ENCODE assay signal across 2 cellular contexts in the genomic region with DNA sequence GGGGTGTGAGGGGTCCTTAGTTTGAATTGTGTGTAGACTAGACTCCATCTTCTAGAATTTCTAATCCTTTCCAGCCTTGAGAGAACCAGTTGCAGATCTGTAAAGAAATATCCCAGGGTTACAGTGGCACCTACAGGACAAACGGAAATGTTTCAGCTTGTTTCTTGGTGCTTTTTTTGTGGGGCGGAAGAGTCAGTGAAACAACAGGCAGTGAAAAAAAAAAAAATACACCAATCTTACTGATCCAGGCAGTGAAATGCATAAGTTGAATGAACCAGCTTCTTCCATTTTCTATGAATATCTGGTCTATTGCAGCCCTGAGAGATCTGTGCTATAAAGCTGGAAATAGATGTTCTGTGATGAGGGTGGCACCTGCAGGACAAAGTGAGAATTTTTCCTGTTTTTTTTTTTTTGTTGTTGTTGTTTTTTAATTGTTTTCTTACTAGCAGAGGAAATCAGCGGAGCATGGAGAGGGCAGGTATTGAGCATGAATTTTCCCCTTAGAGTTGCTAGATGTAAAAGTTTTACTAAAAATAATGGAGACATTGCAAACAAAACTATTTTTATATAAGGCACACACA.
TF ChIP-seq lines count a peak whose summit lies in the region.

No MANE protein-coding gene starts in this region.

TF ChIP-seq in HEK293, 187 proteins besides CTCF, POLR2A, EP300 and RAD21 (continued from another document and continues in another):
- TF ChIP-seq ZNF16 (tag by site-specific recombination; IDR thresholded peaks at IDR 0.05; ENCODE audit: low read depth) = no peak
- no peak for TF ChIP-seq ZNF416 (tag by site-specific recombination; IDR thresholded peaks at IDR 0.05)
- TF ChIP-seq, protein P1, sequence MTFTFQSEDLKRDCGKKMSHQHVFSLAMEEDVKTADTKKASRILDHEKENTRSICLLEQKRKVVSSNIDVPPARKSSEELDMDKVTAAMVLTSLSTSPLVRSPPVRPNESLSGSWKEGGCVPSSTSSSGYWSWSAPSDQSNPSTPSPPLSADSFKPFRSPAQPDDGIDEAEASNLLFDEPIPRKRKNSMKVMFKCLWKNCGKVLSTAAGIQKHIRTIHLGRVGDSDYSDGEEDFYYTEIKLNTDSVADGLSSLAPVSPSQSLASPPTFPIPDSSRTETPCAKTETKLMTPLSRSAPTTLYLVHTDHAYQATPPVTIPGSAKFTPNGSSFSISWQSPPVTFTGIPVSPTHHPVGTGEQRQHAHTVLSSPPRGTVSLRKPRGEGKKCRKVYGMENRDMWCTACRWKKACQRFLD (tag by site-specific recombination; IDR thresholded peaks at IDR 0.05) = no peak
- no peak for TF ChIP-seq ZFP37 (tag by site-specific recombination; IDR thresholded peaks at IDR 0.05)
- TF ChIP-seq KLF7 (tag by site-specific recombination; IDR thresholded peaks at IDR 0.05; ENCODE audit: borderline replicate concordance) = no peak
- TF ChIP-seq ZNF2 (tag by site-specific recombination; IDR thresholded peaks at IDR 0.05) = peak; percentile 26; the same call in 1 of the 2 replicates
- TF ChIP-seq ZBTB7A (tag by site-specific recombination; IDR thresholded peaks at IDR 0.05; ENCODE audit: low read depth) = no peak
- TF ChIP-seq ZNF221 (tag by site-specific recombination; IDR thresholded peaks at IDR 0.05; ENCODE audit: borderline replicate concordance) = no peak
- no peak for TF ChIP-seq ZNF843 (tag by site-specific recombination; IDR thresholded peaks at IDR 0.05)
- TF ChIP-seq, protein P2, sequence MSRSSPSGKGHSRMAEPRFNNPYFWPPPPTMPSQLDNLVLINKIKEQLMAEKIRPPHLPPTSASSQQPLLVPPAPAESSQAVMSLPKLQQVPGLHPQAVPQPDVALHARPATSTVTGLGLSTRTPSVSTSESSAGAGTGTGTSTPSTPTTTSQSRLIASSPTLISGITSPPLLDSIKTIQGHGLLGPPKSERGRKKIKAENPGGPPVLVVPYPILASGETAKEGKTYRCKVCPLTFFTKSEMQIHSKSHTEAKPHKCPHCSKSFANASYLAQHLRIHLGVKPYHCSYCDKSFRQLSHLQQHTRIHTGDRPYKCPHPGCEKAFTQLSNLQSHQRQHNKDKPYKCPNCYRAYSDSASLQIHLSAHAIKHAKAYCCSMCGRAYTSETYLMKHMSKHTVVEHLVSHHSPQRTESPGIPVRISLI (tag by site-specific recombination; IDR thresholded peaks at IDR 0.05) = peak; percentile 93
- 0 out of 2 replicates have a peak, but pooled peaks have one; percentile 46 for TF ChIP-seq ZBTB17 (tag by site-specific recombination; IDR thresholded peaks at IDR 0.05)
- TF ChIP-seq, protein P3, sequence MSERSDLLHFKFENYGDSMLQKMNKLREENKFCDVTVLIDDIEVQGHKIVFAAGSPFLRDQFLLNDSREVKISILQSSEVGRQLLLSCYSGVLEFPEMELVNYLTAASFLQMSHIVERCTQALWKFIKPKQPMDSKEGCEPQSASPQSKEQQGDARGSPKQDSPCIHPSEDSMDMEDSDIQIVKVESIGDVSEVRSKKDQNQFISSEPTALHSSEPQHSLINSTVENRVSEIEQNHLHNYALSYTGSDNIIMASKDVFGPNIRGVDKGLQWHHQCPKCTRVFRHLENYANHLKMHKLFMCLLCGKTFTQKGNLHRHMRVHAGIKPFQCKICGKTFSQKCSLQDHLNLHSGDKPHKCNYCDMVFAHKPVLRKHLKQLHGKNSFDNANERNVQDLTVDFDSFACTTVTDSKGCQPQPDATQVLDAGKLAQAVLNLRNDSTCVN (tag by site-specific recombination; optimal IDR thresholded peaks at IDR 0.05) = no peak
- TF ChIP-seq ZNF549 (tag by site-specific recombination; IDR thresholded peaks at IDR 0.05) = no peak
- TF ChIP-seq ZNF112 (tag by site-specific recombination; IDR thresholded peaks at IDR 0.05) = no peak
- no peak; the same call in 1 of the 2 replicates for TF ChIP-seq ZNF629 (tag by site-specific recombination; IDR thresholded peaks at IDR 0.05)
- no peak for TF ChIP-seq ZNF138 (tag by site-specific recombination; IDR thresholded peaks at IDR 0.05; ENCODE audit: borderline replicate concordance)
- 0 out of 2 replicates have a peak, but pooled peaks have one; percentile 44 for TF ChIP-seq PRDM1 (tag by site-specific recombination; IDR thresholded peaks at IDR 0.05)
- no peak for TF ChIP-seq KLF16 (tag by site-specific recombination; IDR thresholded peaks at IDR 0.05)
- TF ChIP-seq, protein P4, sequence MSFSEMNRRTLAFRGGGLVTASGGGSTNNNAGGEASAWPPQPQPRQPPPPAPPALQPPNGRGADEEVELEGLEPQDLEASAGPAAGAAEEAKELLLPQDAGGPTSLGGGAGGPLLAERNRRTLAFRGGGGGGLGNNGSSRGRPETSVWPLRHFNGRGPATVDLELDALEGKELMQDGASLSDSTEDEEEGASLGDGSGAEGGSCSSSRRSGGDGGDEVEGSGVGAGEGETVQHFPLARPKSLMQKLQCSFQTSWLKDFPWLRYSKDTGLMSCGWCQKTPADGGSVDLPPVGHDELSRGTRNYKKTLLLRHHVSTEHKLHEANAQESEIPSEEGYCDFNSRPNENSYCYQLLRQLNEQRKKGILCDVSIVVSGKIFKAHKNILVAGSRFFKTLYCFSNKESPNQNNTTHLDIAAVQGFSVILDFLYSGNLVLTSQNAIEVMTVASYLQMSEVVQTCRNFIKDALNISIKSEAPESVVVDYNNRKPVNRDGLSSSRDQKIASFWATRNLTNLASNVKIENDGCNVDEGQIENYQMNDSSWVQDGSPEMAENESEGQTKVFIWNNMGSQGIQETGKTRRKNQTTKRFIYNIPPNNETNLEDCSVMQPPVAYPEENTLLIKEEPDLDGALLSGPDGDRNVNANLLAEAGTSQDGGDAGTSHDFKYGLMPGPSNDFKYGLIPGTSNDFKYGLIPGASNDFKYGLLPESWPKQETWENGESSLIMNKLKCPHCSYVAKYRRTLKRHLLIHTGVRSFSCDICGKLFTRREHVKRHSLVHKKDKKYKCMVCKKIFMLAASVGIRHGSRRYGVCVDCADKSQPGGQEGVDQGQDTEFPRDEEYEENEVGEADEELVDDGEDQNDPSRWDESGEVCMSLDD (tag by site-specific recombination; IDR thresholded peaks at IDR 0.05) = no peak
- peak; percentile 86 for TF ChIP-seq SCRT2 (tag by site-specific recombination; IDR thresholded peaks at IDR 0.05)
- no peak for TF ChIP-seq GLIS1 (tag by site-specific recombination; IDR thresholded peaks at IDR 0.05)
- no peak for TF ChIP-seq ZNF623 (tag by site-specific recombination; IDR thresholded peaks at IDR 0.05)
- no peak for TF ChIP-seq ZNF202 (tag by site-specific recombination; IDR thresholded peaks at IDR 0.05; ENCODE audit: borderline replicate concordance)
- TF ChIP-seq, protein P5, sequence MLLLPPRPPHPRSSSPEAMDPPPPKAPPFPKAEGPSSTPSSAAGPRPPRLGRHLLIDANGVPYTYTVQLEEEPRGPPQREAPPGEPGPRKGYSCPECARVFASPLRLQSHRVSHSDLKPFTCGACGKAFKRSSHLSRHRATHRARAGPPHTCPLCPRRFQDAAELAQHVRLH (tag by site-specific recombination; IDR thresholded peaks at IDR 0.05) = no peak
- no peak for TF ChIP-seq ZNF10 (tag by site-specific recombination; IDR thresholded peaks at IDR 0.05)

TF ChIP-seq in neural cell, 6 proteins besides CTCF, POLR2A, EP300 and RAD21 (continued from another document):
- TF ChIP-seq, protein P6, sequence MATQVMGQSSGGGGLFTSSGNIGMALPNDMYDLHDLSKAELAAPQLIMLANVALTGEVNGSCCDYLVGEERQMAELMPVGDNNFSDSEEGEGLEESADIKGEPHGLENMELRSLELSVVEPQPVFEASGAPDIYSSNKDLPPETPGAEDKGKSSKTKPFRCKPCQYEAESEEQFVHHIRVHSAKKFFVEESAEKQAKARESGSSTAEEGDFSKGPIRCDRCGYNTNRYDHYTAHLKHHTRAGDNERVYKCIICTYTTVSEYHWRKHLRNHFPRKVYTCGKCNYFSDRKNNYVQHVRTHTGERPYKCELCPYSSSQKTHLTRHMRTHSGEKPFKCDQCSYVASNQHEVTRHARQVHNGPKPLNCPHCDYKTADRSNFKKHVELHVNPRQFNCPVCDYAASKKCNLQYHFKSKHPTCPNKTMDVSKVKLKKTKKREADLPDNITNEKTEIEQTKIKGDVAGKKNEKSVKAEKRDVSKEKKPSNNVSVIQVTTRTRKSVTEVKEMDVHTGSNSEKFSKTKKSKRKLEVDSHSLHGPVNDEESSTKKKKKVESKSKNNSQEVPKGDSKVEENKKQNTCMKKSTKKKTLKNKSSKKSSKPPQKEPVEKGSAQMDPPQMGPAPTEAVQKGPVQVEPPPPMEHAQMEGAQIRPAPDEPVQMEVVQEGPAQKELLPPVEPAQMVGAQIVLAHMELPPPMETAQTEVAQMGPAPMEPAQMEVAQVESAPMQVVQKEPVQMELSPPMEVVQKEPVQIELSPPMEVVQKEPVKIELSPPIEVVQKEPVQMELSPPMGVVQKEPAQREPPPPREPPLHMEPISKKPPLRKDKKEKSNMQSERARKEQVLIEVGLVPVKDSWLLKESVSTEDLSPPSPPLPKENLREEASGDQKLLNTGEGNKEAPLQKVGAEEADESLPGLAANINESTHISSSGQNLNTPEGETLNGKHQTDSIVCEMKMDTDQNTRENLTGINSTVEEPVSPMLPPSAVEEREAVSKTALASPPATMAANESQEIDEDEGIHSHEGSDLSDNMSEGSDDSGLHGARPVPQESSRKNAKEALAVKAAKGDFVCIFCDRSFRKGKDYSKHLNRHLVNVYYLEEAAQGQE (IDR thresholded peaks at IDR 0.05; ENCODE audit: borderline replicate concordance) = no peak
